ENCODE assay signal across 8 cellular contexts in the genomic region with DNA sequence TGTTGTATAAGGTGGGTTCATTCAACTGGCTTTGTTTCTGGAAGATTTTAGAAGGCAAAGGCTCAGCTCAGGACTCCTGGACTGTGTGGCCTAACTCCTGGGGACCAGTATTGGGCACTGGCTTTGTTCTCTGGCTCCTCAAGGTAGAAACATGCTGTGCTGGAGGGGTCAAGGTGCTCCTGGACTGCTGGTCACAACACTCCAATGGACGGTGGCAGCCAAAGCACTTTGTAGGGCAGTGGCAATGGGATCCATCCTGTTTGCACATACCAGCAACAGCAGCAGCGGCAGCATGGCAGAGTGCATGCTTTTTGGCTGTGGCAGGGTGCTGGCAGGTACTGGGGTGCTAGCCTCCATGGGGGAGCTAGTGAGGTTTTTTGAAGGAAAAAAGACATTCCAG.
"Had no signal": no experiment of that assay in that cellular context is flagged by ENCODE, and none has a peak within 500 bp of the region (broad histone marks: within the 10 kb centered on the region; RNA-seq: fewer than 3 reads in every experiment).

No MANE protein-coding gene starts in this region.

- H3K4me1 ChIP-seq: HAP-1 had no signal

- H3K4me3 Mint-ChIP-seq: HFFc6, IgD-negative memory B cell had no signal

- H3K9me3 ChIP-seq: HAP-1 had no signal

- DNase-seq: GM23248, GOT3, H7, HFFc6, KBM-7 had no signal

- H3K27ac ChIP-seq: GM23248 had no signal

- H3K36me3 ChIP-seq: HAP-1 had no signal

- H3K4me1 Mint-ChIP-seq: IgD-negative memory B cell had no signal

- H3K4me3 ChIP-seq: GM23248, HAP-1 had no signal

- ATAC-seq: HCT116 had no signal

- H2AFZ ChIP-seq: GM23248 had no signal

- H3K36me3 Mint-ChIP-seq: IgD-negative memory B cell had no signal

- H3K9ac ChIP-seq: GM23248 had no signal

- H3K27ac Mint-ChIP-seq: HFFc6, IgD-negative memory B cell had no signal
